ENCODE assay signal across 27 cellular contexts in the genomic region with DNA sequence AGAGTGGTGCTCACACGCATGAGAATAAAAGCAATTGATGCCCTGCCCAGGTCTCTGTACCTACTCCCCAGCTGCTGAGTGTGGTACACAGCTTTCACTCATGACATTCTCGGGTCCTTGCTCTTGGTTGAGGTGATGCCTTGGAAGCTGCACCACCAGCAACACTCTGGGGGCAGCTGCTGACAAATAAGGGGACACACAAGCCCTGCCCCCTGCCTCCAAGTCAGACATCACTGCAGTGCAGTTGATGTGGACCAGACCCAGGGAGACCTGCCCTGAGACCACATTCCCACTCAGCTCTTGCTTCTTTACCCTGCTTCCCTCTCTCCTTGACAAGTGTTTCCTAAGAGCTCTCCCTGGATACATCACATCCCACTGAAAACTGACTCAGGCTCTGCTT.
"Had no signal": no experiment of that assay in that cellular context is flagged by ENCODE, and none has a peak within 500 bp of the region (broad histone marks: within the 10 kb centered on the region; RNA-seq: fewer than 3 reads in every experiment).

No MANE protein-coding gene starts in this region.

- ATAC-seq: activated T-cell treated with anti-CD3 and anti-CD28 coated beads, Interleukin-2, amount 50 U/mL, for 72 hours; T-helper 17 cell had no signal

- H3K36me3 Mint-ChIP-seq: activated CD4-positive, alpha-beta memory T cell treated with anti-CD3 and anti-CD28 coated beads for 36 hours; activated naive CD4-positive, alpha-beta T cell treated with anti-CD3 and anti-CD28 coated beads, Interleukin-2, amount 10 ng/mL, durations not matched to agents 7 days and 5 days; activated naive CD8-positive, alpha-beta T cell treated with anti-CD3 and anti-CD28 coated beads for 36 hours had no signal

- DNase-seq: activated CD4-positive, alpha-beta memory T cell treated with anti-CD3 and anti-CD28 coated beads for 36 hours; activated CD4-positive, alpha-beta T cell treated with anti-CD3 and anti-CD28 coated beads, Interleukin-2, amount 10 ng/mL, durations not matched to agents 7 days and 5 days; activated CD4-positive, CD25-positive, alpha-beta regulatory T cell; activated CD8-positive, alpha-beta memory T cell treated with anti-CD3 and anti-CD28 coated beads for 24 hours; activated gamma-delta T cell treated with Interleukin-2 at 50 U/mL for 16 hours; activated naive CD4-positive, alpha-beta T cell treated with anti-CD3 and anti-CD28 coated beads, Interleukin-2, amount 10 ng/mL, durations not matched to agents 7 days and 5 days; activated naive CD8-positive, alpha-beta T cell treated with anti-CD3 and anti-CD28 coated beads for 36 hours; activated T-cell treated with anti-CD3 and anti-CD28 coated beads, Interleukin-2, amount 50 U/mL, for 72 hours; anterior cingulate cortex; cerebellar nuclear complex; MM.1S; NCI-H1105; NCI-H1436; NCI-H1694 treated with DMSO at 0.1 percent for 48 hours; NCI-H2029 treated with DMSO at 0.1 percent for 48 hours; NCI-H345; NCI-H510A; NCI-H526 treated with DMSO at 0.1 percent for 48 hours; NCI-H82; OCI-M1; SHP77 treated with DMSO at 0.1 percent for 48 hours; T-helper 17 cell; T-helper 9 cell had no signal

- H3K4me3 ChIP-seq: Peyer's patch had no signal

- H3K27ac ChIP-seq: Peyer's patch, RWPE1, VCaP had no signal

- H3K9me3 Mint-ChIP-seq: activated CD4-positive, alpha-beta memory T cell treated with anti-CD3 and anti-CD28 coated beads for 36 hours; activated CD4-positive, alpha-beta T cell treated with anti-CD3 and anti-CD28 coated beads, Interleukin-2, amount 10 ng/mL, durations not matched to agents 7 days and 5 days; activated naive CD4-positive, alpha-beta T cell treated with anti-CD3 and anti-CD28 coated beads, Interleukin-2, amount 10 ng/mL, durations not matched to agents 7 days and 5 days; activated naive CD8-positive, alpha-beta T cell treated with anti-CD3 and anti-CD28 coated beads for 36 hours; activated T-cell treated with anti-CD3 and anti-CD28 coated beads, Interleukin-2, amount 50 U/mL, for 72 hours; activated T-helper 2 cell treated with anti-CD3 and anti-CD28 coated beads, Interferon-gamma antibody, Interleukin-2, Interleukin-4, amounts not matched to agents 10 μg/mL and 5 μg/mL and 100 μg/mL, durations not matched to agents 14 hours and 24 hours and 36 hours had no signal

- H3K4me1 Mint-ChIP-seq: activated CD4-positive, alpha-beta T cell treated with anti-CD3 and anti-CD28 coated beads, Interleukin-2, amount 10 ng/mL, durations not matched to agents 7 days and 5 days; activated naive CD4-positive, alpha-beta T cell treated with anti-CD3 and anti-CD28 coated beads, Interleukin-2, amount 10 ng/mL, durations not matched to agents 7 days and 5 days; activated naive CD8-positive, alpha-beta T cell treated with anti-CD3 and anti-CD28 coated beads for 36 hours had no signal

- H3K27ac Mint-ChIP-seq: activated CD4-positive, alpha-beta memory T cell treated with anti-CD3 and anti-CD28 coated beads for 36 hours; activated CD4-positive, alpha-beta T cell treated with anti-CD3 and anti-CD28 coated beads, Interleukin-2, amount 10 ng/mL, durations not matched to agents 7 days and 5 days; activated naive CD4-positive, alpha-beta T cell treated with anti-CD3 and anti-CD28 coated beads, Interleukin-2, amount 10 ng/mL, durations not matched to agents 7 days and 5 days; activated naive CD8-positive, alpha-beta T cell treated with anti-CD3 and anti-CD28 coated beads for 36 hours; activated T-cell treated with anti-CD3 and anti-CD28 coated beads, Interleukin-2, amount 50 U/mL, for 72 hours; activated T-helper 2 cell treated with anti-CD3 and anti-CD28 coated beads, Interferon-gamma antibody, Interleukin-2, Interleukin-4, amounts not matched to agents 10 μg/mL and 5 μg/mL and 100 μg/mL, durations not matched to agents 14 hours and 24 hours and 36 hours; T-helper 17 cell had no signal

- H3K4me3 Mint-ChIP-seq: activated CD4-positive, alpha-beta memory T cell treated with anti-CD3 and anti-CD28 coated beads for 36 hours; activated CD4-positive, alpha-beta T cell treated with anti-CD3 and anti-CD28 coated beads, Interleukin-2, amount 10 ng/mL, durations not matched to agents 7 days and 5 days; activated naive CD4-positive, alpha-beta T cell treated with anti-CD3 and anti-CD28 coated beads, Interleukin-2, amount 10 ng/mL, durations not matched to agents 7 days and 5 days; activated naive CD8-positive, alpha-beta T cell treated with anti-CD3 and anti-CD28 coated beads for 36 hours; activated T-cell treated with anti-CD3 and anti-CD28 coated beads, Interleukin-2, amount 50 U/mL, for 72 hours; T-helper 17 cell had no signal

- H3K27me3 ChIP-seq: Peyer's patch had no signal

- H3K4me1 ChIP-seq: Peyer's patch had no signal

- H3K9me3 ChIP-seq: Peyer's patch had no signal

- H3K36me3 ChIP-seq: Peyer's patch had no signal
